12 cellular contexts compared by ENCODE assay signal in the genomic region with DNA sequence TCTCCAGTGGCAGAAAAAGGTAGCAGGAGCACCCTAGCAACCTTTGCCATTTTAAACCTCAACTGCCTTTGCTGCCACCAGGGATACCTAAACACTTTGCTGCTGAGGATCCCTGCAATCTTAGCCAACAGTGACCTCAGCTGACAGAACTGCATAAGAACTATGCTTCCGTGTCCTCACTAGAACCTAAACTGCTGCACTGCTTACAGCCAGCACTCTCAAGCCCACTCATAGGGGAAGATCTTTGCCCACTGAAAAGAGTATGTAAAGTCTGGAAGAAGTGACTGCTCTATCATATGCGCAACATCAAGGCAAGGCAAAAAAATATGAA.
DNase-seq lines count a peak whose midpoint lies in the region; ATAC-seq and TF ChIP-seq lines count a peak whose summit lies in the region.
"Had no signal": no experiment of that assay in that cellular context is flagged by ENCODE, and none has a peak within 500 bp of the region (broad histone marks: within the 10 kb centered on the region; RNA-seq: fewer than 3 reads in every experiment).

No MANE protein-coding gene starts in this region.

- H3K36me3 ChIP-seq in DND-41 (ENCODE audit: insufficient read depth, low read length) (no peaks in the 10 kb centered on the region), mesendoderm (ENCODE audit: control insufficient read depth, insufficient read depth, low read length) (no peaks in the 10 kb centered on the region)

- H3K4me3 Mint-ChIP-seq in brain = no peak overlapping the region
- H3K4me3 Mint-ChIP-seq: stimulated activated naive CD8-positive, alpha-beta T cell treated with anti-CD3 and anti-CD28 coated beads, Interleukin-15, amount 100 ng/mL, for 72 hours had no signal

- H3K4me1 ChIP-seq in DND-41 (ENCODE audit: insufficient read depth, low read length) (no peaks in the 10 kb centered on the region), mesendoderm (ENCODE audit: control insufficient read depth, low read depth, low read length) (no peaks in the 10 kb centered on the region)

- no CpG with 5 or more reads among the region's 2 CpGs for WGBS in mesendoderm (ENCODE audit: extremely low coverage, insufficient coverage, low lambda C conversion rate)

- no peak overlapping the region for H3K4me3 ChIP-seq in DND-41 (ENCODE audit: low read depth in 1 of 2, low read length in 2 of 2)
- no peak overlapping the region for H3K4me3 ChIP-seq in mesendoderm (ENCODE audit: low read length)

- DNase-seq in DND-41 (no peak), NCI-H1105 (lab: John Stamatoyannopoulos, UW) (peak; percentile 13), mesendoderm (peak; percentile 81), NOMO-1 treated with dmso at 0.1 percent for 144 hours (lab: John Stamatoyannopoulos, UW; ENCODE audit: unreplicated experiment) (no peak), germinal center (ENCODE audit: low spot score) (no peak)
- no peak for DNase-seq in activated T-cell treated with anti-CD3 and anti-CD28 coated beads, Interleukin-2, amount 50 U/mL, for 48 hours
- DNase-seq: EL; NCI-H2107; stimulated activated CD4-positive, alpha-beta T cell treated with anti-CD3 and anti-CD28 coated beads, Interleukin-15, amount 100 ng/mL, for 24 hours; stimulated activated naive CD8-positive, alpha-beta T cell treated with anti-CD3 and anti-CD28 coated beads, Interleukin-15, amount 100 ng/mL, for 72 hours had no signal

- H4K20me1 ChIP-seq in DND-41 (ENCODE audit: insufficient read depth, low read length) = no peaks in the 10 kb centered on the region

- H3K9me3 ChIP-seq in DND-41 (ENCODE audit: insufficient read depth, low read length, severe bottlenecking) = peaks cover 2% of the 10 kb centered on the region

- no peak overlapping the region for H3K4ac ChIP-seq in mesendoderm (ENCODE audit: low read depth, low read length)

- no peak overlapping the region for H4K5ac ChIP-seq in mesendoderm (ENCODE audit: low read length)

- no peaks in the 10 kb centered on the region for H3K36me3 Mint-ChIP-seq in brain

- H3K9ac ChIP-seq in DND-41 (ENCODE audit: low read depth, low read length) (no peak overlapping the region), mesendoderm (ENCODE audit: low read length) (no peak overlapping the region)

- no peaks in the 10 kb centered on the region for H3K27me3 Mint-ChIP-seq in brain
- H3K27me3 Mint-ChIP-seq: stimulated activated naive CD8-positive, alpha-beta T cell treated with anti-CD3 and anti-CD28 coated beads, Interleukin-15, amount 100 ng/mL, for 72 hours had no signal

- no peak overlapping the region for H3K27ac Mint-ChIP-seq in brain
- H3K27ac Mint-ChIP-seq: stimulated activated naive CD8-positive, alpha-beta T cell treated with anti-CD3 and anti-CD28 coated beads, Interleukin-15, amount 100 ng/mL, for 72 hours had no signal

- no peak overlapping the region for H2BK5ac ChIP-seq in mesendoderm (ENCODE audit: low read length)

- no peak overlapping the region for H3K23ac ChIP-seq in mesendoderm (ENCODE audit: low read length)

- H2BK120ac ChIP-seq in mesendoderm (ENCODE audit: low read depth, low read length) = no peak overlapping the region

- H3K56ac ChIP-seq in mesendoderm (ENCODE audit: low read length) = peak overlapping the region; percentile 49

- no peak for ATAC-seq in DND-41 (ENCODE audit: insufficient read depth, low read depth)
- ATAC-seq in GM19395 (IDR thresholded peaks at IDR 0.05; ENCODE audit: unreplicated experiment) = no peak
- ATAC-seq: stimulated activated naive CD8-positive, alpha-beta T cell treated with anti-CD3 and anti-CD28 coated beads, Interleukin-15, amount 100 ng/mL, for 72 hours had no signal

- TF ChIP-seq CTCF in DND-41 (IDR thresholded peaks at IDR 0.05; ENCODE audit: borderline replicate concordance, extremely low read depth, low read length, poor library complexity, severe bottlenecking) (peak; percentile 11), brain (conservative IDR thresholded peaks at IDR 0.05) (peak; percentile 49 to 65)

- H3K4me1 Mint-ChIP-seq in brain = no peaks in the 10 kb centered on the region
- H3K4me1 Mint-ChIP-seq: stimulated activated naive CD8-positive, alpha-beta T cell treated with anti-CD3 and anti-CD28 coated beads, Interleukin-15, amount 100 ng/mL, for 72 hours had no signal

- H2AK5ac ChIP-seq in mesendoderm (ENCODE audit: low read length) = no peak overlapping the region

- H3K27me3 ChIP-seq in DND-41 (ENCODE audit: insufficient read depth, low read length, poor library complexity) (no peaks in the 10 kb centered on the region), mesendoderm (ENCODE audit: insufficient read depth, low read length, poor library complexity) (no peaks in the 10 kb centered on the region)

- H4K8ac ChIP-seq in mesendoderm (ENCODE audit: low read depth, low read length) = no peak overlapping the region

- H2AFZ ChIP-seq in DND-41 (ENCODE audit: low read depth, low read length) = no peak overlapping the region

- no peak overlapping the region for H3K18ac ChIP-seq in mesendoderm (ENCODE audit: low read length)

- no peaks in the 10 kb centered on the region for H3K79me2 ChIP-seq in DND-41 (ENCODE audit: insufficient read depth, low read length)
- H3K79me2 ChIP-seq in mesendoderm (ENCODE audit: control insufficient read depth, insufficient read depth, low read length) = no peaks in the 10 kb centered on the region

- H2BK15ac ChIP-seq in mesendoderm (replicated peaks; ENCODE audit: low read depth) = no peak overlapping the region

- H3K4me2 ChIP-seq in DND-41 (ENCODE audit: insufficient read depth, low read length) (no peak overlapping the region), mesendoderm (ENCODE audit: low read length) (no peak overlapping the region)

- H3K79me1 ChIP-seq in mesendoderm (ENCODE audit: low read length) = no peaks in the 10 kb centered on the region

- H3K27ac ChIP-seq in DND-41 (ENCODE audit: low read length) (no peak overlapping the region), mesendoderm (ENCODE audit: low read depth, low read length) (no peak overlapping the region)

- H3K9me3 Mint-ChIP-seq in brain = peaks cover 0 to 9% (median 3%) of the 10 kb centered on the region in 5 experiments

Comparison
In these comparisons a context has a peak if more than half of its experiments do, and no peak if none do; other contexts are left out.
1. DNase-seq: peak in NCI-H1105 (single experiment) and mesendoderm (single experiment); none in DND-41 (single experiment), activated T-cell treated with anti-CD3 and anti-CD28 coated beads, Interleukin-2, amount 50 U/mL, for 48 hours (0 of 2), NOMO-1 treated with dmso at 0.1 percent for 144 hours (single experiment) and germinal center (single experiment).